Comparison of ENCODE assay signal across 17 cellular contexts in the genomic region with DNA sequence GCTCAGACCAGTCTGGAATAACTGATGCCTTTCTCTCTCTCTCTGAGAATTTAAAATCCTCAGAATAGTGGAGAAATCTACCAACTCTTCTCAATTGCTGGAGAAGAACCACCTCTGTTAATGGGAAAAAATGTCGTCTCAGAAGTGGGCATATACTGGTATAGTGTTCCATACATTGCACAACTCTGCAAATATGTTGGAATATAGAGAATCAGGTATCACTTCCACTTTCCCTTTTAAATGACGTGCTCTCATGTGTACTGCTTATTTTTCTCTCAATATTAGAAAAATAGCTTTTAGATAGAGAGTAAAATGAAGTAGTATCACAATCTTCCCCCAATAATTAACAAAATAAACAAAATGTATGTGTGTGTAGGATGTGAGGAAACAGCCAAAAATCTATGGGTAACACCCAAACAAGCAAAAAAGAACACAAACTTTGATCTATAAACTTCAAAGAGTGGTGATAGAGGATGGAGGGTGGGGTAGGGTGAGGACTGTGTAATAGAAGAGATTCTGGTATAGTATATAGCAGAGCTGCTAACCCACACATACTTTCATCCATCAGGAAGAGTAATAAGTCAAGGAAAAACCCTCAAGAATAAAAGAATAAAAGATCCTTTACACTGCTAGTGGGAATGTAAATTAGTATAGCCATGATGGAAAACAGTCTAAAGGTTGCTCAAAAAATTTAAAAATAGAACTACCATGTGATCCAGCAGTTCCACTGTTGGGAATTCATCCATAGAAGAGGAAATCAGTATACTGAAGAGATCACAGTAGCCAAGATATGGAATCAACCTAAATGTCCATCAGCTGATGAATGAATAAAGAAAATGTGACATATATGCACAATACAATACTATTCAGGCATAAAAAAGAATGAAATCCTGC. TPM values are rescaled to one million over a fixed set of nuclear protein-coding genes. Genes with fewer than 3 reads are reported as not detected.
DNase-seq lines count a peak whose midpoint lies in the region; ATAC-seq, FAIRE-seq and TF ChIP-seq lines count a peak whose summit lies in the region.
"Had no signal": no experiment of that assay in that cellular context is flagged by ENCODE, and none has a peak within 500 bp of the region (broad histone marks: within the 10 kb centered on the region; RNA-seq: fewer than 3 reads in every experiment).

No MANE protein-coding gene starts in this region.

- peaks cover 12% of the 10 kb centered on the region for H3K36me3 ChIP-seq in Karpas-422 (ENCODE audit: insufficient read depth, low read length)
- peaks cover 0 to 2% of the 10 kb centered on the region in 2 experiments for H3K36me3 ChIP-seq in SK-N-SH (replicated peaks in 1 of 2; ENCODE audit: control insufficient read depth in 1 of 2, insufficient read depth in 2 of 2, low read length in 1 of 2)

- no peak for TF ChIP-seq CTCF in nephron progenitor cell (IDR thresholded peaks at IDR 0.05)
- no peak for TF ChIP-seq CTCF in SK-N-SH (IDR thresholded peaks at IDR 0.05)

- no peak overlapping the region for H3K9ac ChIP-seq in Karpas-422 (ENCODE audit: low read length)
- no peak overlapping the region for H3K9ac ChIP-seq in SK-N-SH

- H3K4me1 ChIP-seq in Karpas-422 (ENCODE audit: low read length) (peaks cover 53% of the 10 kb centered on the region), SK-N-SH (ENCODE audit: control insufficient read depth in 1 of 2, insufficient read depth in 2 of 2, low read depth in 1 of 2, low read length in 1 of 2) (no peaks in the 10 kb centered on the region; a peak in 1 of 4 replicates)

- no peaks in the 10 kb centered on the region for H3K27me3 Mint-ChIP-seq in activated CD4-positive, alpha-beta T cell treated with anti-CD3 and anti-CD28 coated beads for 36 hours
- no peaks in the 10 kb centered on the region for H3K27me3 Mint-ChIP-seq in activated naive CD8-positive, alpha-beta T cell
- H3K27me3 Mint-ChIP-seq in nephron progenitor cell (ENCODE audit: low read depth, poor library complexity), result peaks cover 2% of the 10 kb centered on the region
- H3K27me3 Mint-ChIP-seq: brain had no signal

- DNase-seq in activated CD4-positive, alpha-beta T cell treated with anti-CD3 and anti-CD28 coated beads for 36 hours, result no peak
- DNase-seq in activated CD4-positive, alpha-beta T cell treated with anti-CD3 and anti-CD28 coated beads, Interleukin-2, amount 50 U/mL, for 48 hours, result no peak
- DNase-seq in Karpas-422, result no peak
- DNase-seq in nephron progenitor cell, result no peak
- no peak for DNase-seq in SK-N-SH
- DNase-seq in HTR-8/SVneo (ENCODE audit: insufficient read length, low spot score), result no peak
- DNase-seq: NCI-H1694; NCI-H510A; OCI-M1; stimulated activated CD4-positive, alpha-beta T cell treated with anti-CD3 and anti-CD28 coated beads, Interleukin-15, amount 100 ng/mL, for 24 hours; WERI-Rb-1 had no signal

- ATAC-seq in activated CD4-positive, alpha-beta T cell treated with anti-CD3 and anti-CD28 coated beads for 36 hours, result peak; percentile 47
- no peak for ATAC-seq in GM18870 (IDR thresholded peaks at IDR 0.05; ENCODE audit: unreplicated experiment)
- ATAC-seq: SK-N-SH treated with all-trans-retinoic acid at 6 μM for 48 hours had no signal

- H3K9me3 Mint-ChIP-seq in activated CD4-positive, alpha-beta T cell treated with anti-CD3 and anti-CD28 coated beads for 36 hours (ENCODE audit: low read depth), result no peaks in the 10 kb centered on the region
- H3K9me3 Mint-ChIP-seq in activated naive CD8-positive, alpha-beta T cell (ENCODE audit: low read depth), result no peaks in the 10 kb centered on the region
- H3K9me3 Mint-ChIP-seq in nephron progenitor cell, result no peaks in the 10 kb centered on the region
- H3K9me3 Mint-ChIP-seq: brain had no signal

- intact Hi-C loops in activated CD4-positive, alpha-beta T cell treated with anti-CD3 and anti-CD28 coated beads for 36 hours (cut with DNase I, micrococcal nuclease), result loop anchor here in 1 of 2 experiments (5.0 kb wide), 1 partner anchor 40 kb away; no protein-coding TSS in a partner anchor

- H2AFZ ChIP-seq in Karpas-422 (ENCODE audit: low read length), result no peak overlapping the region
- no peak overlapping the region for H2AFZ ChIP-seq in SK-N-SH (ENCODE audit: low read depth)

- H3K9me2 ChIP-seq in Karpas-422 (replicated peaks; ENCODE audit: insufficient read depth, low read length) (no peaks in the 10 kb centered on the region), SK-N-SH (no peaks in the 10 kb centered on the region)

- CTCF ChIA-PET in activated CD4-positive, alpha-beta T cell treated with anti-CD3 and anti-CD28 coated beads for 36 hours (lab: Charles Lee), result interaction anchor here (0.8 to 1.7 kb wide), 4 partner anchors 34 to 97 kb away, joined by 3 to 4 read pairs (median 4); no protein-coding TSS in a partner anchor
- CTCF ChIA-PET in SK-N-SH (lab: Yijun Ruan, JAX), result interaction anchor here (0.8 kb wide), 1 partner anchor 38 kb away, joined by 3 read pairs; no protein-coding TSS in a partner anchor

- H3K4me2 ChIP-seq in Karpas-422 (ENCODE audit: low read depth, low read length, poor library complexity, severe bottlenecking), result peak overlapping the region; percentile 48
- no peak overlapping the region for H3K4me2 ChIP-seq in SK-N-SH

- H3F3A ChIP-seq in SK-N-SH (replicated peaks; ENCODE audit: insufficient read depth), result no peaks in the 10 kb centered on the region

- POLR2A ChIA-PET in activated CD4-positive, alpha-beta T cell treated with anti-CD3 and anti-CD28 coated beads for 36 hours (lab: Charles Lee), result no interaction called here
- POLR2A ChIA-PET in SK-N-SH (lab: Yijun Ruan, JAX), result interaction anchor here (0.6 kb wide), 1 partner anchor 14 kb away, joined by 3 read pairs; no protein-coding TSS in a partner anchor

- H3K4me1 Mint-ChIP-seq in activated CD4-positive, alpha-beta T cell treated with anti-CD3 and anti-CD28 coated beads for 36 hours, result peaks cover 49% of the 10 kb centered on the region
- H3K4me1 Mint-ChIP-seq in activated naive CD8-positive, alpha-beta T cell (ENCODE audit: low read depth), result peaks cover 68% of the 10 kb centered on the region
- peaks cover 10% of the 10 kb centered on the region for H3K4me1 Mint-ChIP-seq in nephron progenitor cell

- H3K36me3 Mint-ChIP-seq in activated CD4-positive, alpha-beta T cell treated with anti-CD3 and anti-CD28 coated beads for 36 hours (ENCODE audit: low read depth), result peaks cover 23% of the 10 kb centered on the region
- H3K36me3 Mint-ChIP-seq in activated naive CD8-positive, alpha-beta T cell, result peaks cover 6% of the 10 kb centered on the region
- H3K36me3 Mint-ChIP-seq in nephron progenitor cell (ENCODE audit: low read depth), result peaks cover 55% of the 10 kb centered on the region

- peak overlapping the region; percentile 52 for H3K27ac ChIP-seq in Karpas-422 (ENCODE audit: low read length)
- no peak overlapping the region for H3K27ac ChIP-seq in SK-N-SH (ENCODE audit: low read depth in 2 of 2, low read length in 1 of 2)
- H3K27ac ChIP-seq: WERI-Rb-1 had no signal

- no peaks in the 10 kb centered on the region for H3K27me3 ChIP-seq in Karpas-422 (ENCODE audit: low read length)
- no peaks in the 10 kb centered on the region for H3K27me3 ChIP-seq in SK-N-SH (ENCODE audit: insufficient read depth)

- H4K20me1 ChIP-seq in Karpas-422 (ENCODE audit: insufficient read depth, low read depth, low read length) (no peaks in the 10 kb centered on the region), SK-N-SH (ENCODE audit: insufficient read depth) (no peaks in the 10 kb centered on the region)

- peak overlapping the region; percentile 1 for H3K4me3 Mint-ChIP-seq in activated CD4-positive, alpha-beta T cell treated with anti-CD3 and anti-CD28 coated beads for 36 hours
- peak overlapping the region; percentile 76 for H3K4me3 Mint-ChIP-seq in activated naive CD8-positive, alpha-beta T cell
- H3K4me3 Mint-ChIP-seq in nephron progenitor cell, result no peak overlapping the region
- H3K4me3 Mint-ChIP-seq: brain had no signal

- no peak for TF ChIP-seq RAD21 in SK-N-SH (IDR thresholded peaks at IDR 0.05; ENCODE audit: low read length)

- H3K9me3 ChIP-seq in Karpas-422 (ENCODE audit: low read length) (no peaks in the 10 kb centered on the region), SK-N-SH (no peaks in the 10 kb centered on the region)

- peak overlapping the region; percentile 66 for H3K27ac Mint-ChIP-seq in activated CD4-positive, alpha-beta T cell treated with anti-CD3 and anti-CD28 coated beads for 36 hours
- peak overlapping the region; percentile 93 for H3K27ac Mint-ChIP-seq in activated naive CD8-positive, alpha-beta T cell
- peak overlapping the region; percentile 11 for H3K27ac Mint-ChIP-seq in nephron progenitor cell

- H3K4me3 ChIP-seq in Karpas-422 (ENCODE audit: low read length), result 0 out of 2 replicates have a peak overlapping the region, but pooled peaks have one; percentile 3
- H3K4me3 ChIP-seq in SK-N-SH (ENCODE audit: low read depth in 2 of 2, low read length in 1 of 2), result no peak overlapping the region

- H3K79me2 ChIP-seq in Karpas-422 (ENCODE audit: low read length) (peaks cover 90% of the 10 kb centered on the region), SK-N-SH (ENCODE audit: insufficient read depth) (peaks cover 31% of the 10 kb centered on the region)

- 100% methylated on average over 2 of the region's 2 CpGs for WGBS in SK-N-SH (ENCODE audit: low lambda C conversion rate)

- no peak for FAIRE-seq in HTR-8/SVneo (lab: Jason Lieb, UNC)
- FAIRE-seq: A204.1, GM18507 had no signal

- no peak for TF ChIP-seq EP300 in SK-N-SH (IDR thresholded peaks at IDR 0.05; ENCODE audit: borderline replicate concordance in 1 of 2, low read depth in 1 of 2, low read length in 1 of 2)

TF ChIP-seq in SK-N-SH, 30 proteins besides CTCF, POLR2A, EP300 and RAD21 (continues in another document):
- TF ChIP-seq RCOR1 (IDR thresholded peaks at IDR 0.05; ENCODE audit: low read length) (no peak), YY1 (IDR thresholded peaks at IDR 0.05; ENCODE audit: low read depth) (no peak), IRF3 (IDR thresholded peaks at IDR 0.05; ENCODE audit: low read depth, low read length) (no peak), NRF1 (IDR thresholded peaks at IDR 0.05; ENCODE audit: low read depth, low read length) (no peak), ELF1 (IDR thresholded peaks at IDR 0.05) (no peak), FOSL2 (IDR thresholded peaks at IDR 0.05; ENCODE audit: borderline replicate concordance, low read depth) (no peak)

RNA-seq across cellular contexts. Expression of gene NFATC3, which starts 46.9 kb away (rescaled TPM):
- total RNA-seq in activated CD4-positive, alpha-beta T cell treated with anti-CD3 and anti-CD28 coated beads for 36 hours, result 10 to 100 TPM; 68.4 to 81.2 TPM
- 39.1 and 72.3 TPM in 2 replicates for total RNA-seq in Karpas-422 (2014; rRNA removed; shearing (Covaris generic); ENCODE audit: low replicate concordance)
- 5.7 and 7.8 TPM in 2 replicates for polyA plus RNA-seq in SK-N-SH (2012; rRNA removed)
- polyA plus RNA-seq in SK-N-SH (2012; cell fraction: cytosol; rRNA removed), result 7.1 and 7.9 TPM in 2 replicates
- polyA plus RNA-seq in SK-N-SH (2012; cell fraction: nucleus; rRNA removed), result 5.9 and 9.0 TPM in 2 replicates

Comparison
In these comparisons a context has a peak if more than half of its experiments do, and no peak if none do; other contexts are left out.
1. H3K27ac Mint-ChIP-seq: peak in every context shown above with its lines; median percentile 93 in activated naive CD8-positive, alpha-beta T cell; 66 in activated CD4-positive, alpha-beta T cell treated with anti-CD3 and anti-CD28 coated beads for 36 hours; 11 in nephron progenitor cell.